In the genomic region with DNA sequence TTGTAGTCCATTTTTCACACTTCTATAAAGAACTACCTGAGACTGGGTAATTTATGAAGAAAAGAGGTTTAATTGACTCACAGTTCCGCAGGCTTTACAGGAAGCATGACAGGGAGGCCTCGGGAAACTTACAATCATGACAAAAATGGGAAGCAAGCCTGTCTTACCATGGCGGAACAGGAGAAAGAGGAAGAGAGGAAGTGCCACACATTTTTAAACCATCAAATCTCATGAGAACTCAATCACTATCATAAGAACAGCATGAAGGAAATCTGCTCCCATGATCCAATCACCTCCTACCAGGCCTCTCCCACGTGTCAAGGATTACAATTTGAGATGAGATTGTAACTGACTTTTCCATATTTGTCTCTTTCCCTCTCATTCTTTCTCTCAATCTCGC, we compare ENCODE assay signal across 22 cellular contexts.
"Had no signal": no experiment of that assay in that cellular context is flagged by ENCODE, and none has a peak within 500 bp of the region (broad histone marks: within the 10 kb centered on the region; RNA-seq: fewer than 3 reads in every experiment).

No MANE protein-coding gene starts in this region.

- H3K36me3 ChIP-seq: left lung, lower lobe of right lung, neural progenitor cell, ovary, suprapubic skin, thyroid gland had no signal

- H3K36me3 Mint-ChIP-seq: natural killer cell treated with Interleukin-12 subunit alpha and Interleukin-12 subunit beta and Interleukin-15 and Interleukin-18, amount 100 ng/mL, for 72 hours; neural progenitor cell; type B pancreatic cell had no signal

- FAIRE-seq: endothelial cell of umbilical vein, keratinocyte, urothelium cell line had no signal

- H3K27ac ChIP-seq: foreskin keratinocyte, lower lobe of right lung, neural progenitor cell, ovary, suprapubic skin, thyroid gland had no signal

- H3K4me3 Mint-ChIP-seq: endodermal cell; immature natural killer cell; memory B cell; mesothelial cell of epicardium; natural killer cell treated with Interleukin-12 subunit alpha and Interleukin-12 subunit beta and Interleukin-15 and Interleukin-18, amount 100 ng/mL, for 72 hours; neural progenitor cell; type B pancreatic cell had no signal

- H3K9ac ChIP-seq: neural progenitor cell had no signal

- H3K4me1 ChIP-seq: foreskin keratinocyte, left lung, lower lobe of right lung, neural progenitor cell, suprapubic skin, thyroid gland had no signal

- H3K4me2 ChIP-seq: neural progenitor cell, smooth muscle cell had no signal

- H3K4me3 ChIP-seq: left lung, lower lobe of right lung, neural progenitor cell, ovary, smooth muscle cell, suprapubic skin, thyroid gland had no signal

- H3K27me3 Mint-ChIP-seq: memory B cell had no signal

- H3K9me3 Mint-ChIP-seq: endodermal cell; immature natural killer cell; memory B cell; mesothelial cell of epicardium; natural killer cell treated with Interleukin-12 subunit alpha and Interleukin-12 subunit beta and Interleukin-15 and Interleukin-18, amount 100 ng/mL, for 72 hours; neural progenitor cell; type B pancreatic cell had no signal

- DNase-seq: effector CD4-positive, alpha-beta T cell; endodermal cell; foreskin keratinocyte; immature natural killer cell; left lung; lower lobe of right lung; nucleus accumbens; ovary; right cardiac atrium; stimulated activated CD4-positive, alpha-beta T cell treated with anti-CD3 and anti-CD28 coated beads, Interleukin-2, amount 100 ng/mL, for 48 hours; stimulated activated naive CD8-positive, alpha-beta T cell treated with anti-CD3 and anti-CD28 coated beads, Interleukin-15, Interleukin-2, amounts not matched to agents 100 U/mL and 50 U/mL, for 24 hours; thyroid gland had no signal

- ATAC-seq: foreskin keratinocyte; left lung; lower lobe of right lung; natural killer cell treated with Interleukin-12 subunit alpha and Interleukin-12 subunit beta and Interleukin-15 and Interleukin-18, amount 100 ng/mL, for 72 hours; right cardiac atrium; stimulated activated naive CD8-positive, alpha-beta T cell treated with anti-CD3 and anti-CD28 coated beads, Interleukin-15, Interleukin-2, amounts not matched to agents 100 U/mL and 50 U/mL, for 24 hours had no signal

- H3K27ac Mint-ChIP-seq: endodermal cell; immature natural killer cell; memory B cell; mesothelial cell of epicardium; natural killer cell treated with Interleukin-12 subunit alpha and Interleukin-12 subunit beta and Interleukin-15 and Interleukin-18, amount 100 ng/mL, for 72 hours; neural progenitor cell; type B pancreatic cell had no signal

- H3K4me1 Mint-ChIP-seq: endodermal cell, immature natural killer cell, mesothelial cell of epicardium, neural progenitor cell had no signal

- H3K9me3 ChIP-seq: left lung, lower lobe of right lung, ovary, suprapubic skin, thyroid gland had no signal

- H3K27me3 ChIP-seq: foreskin keratinocyte, left lung, neural progenitor cell, ovary, suprapubic skin, thyroid gland had no signal

- H2AFZ ChIP-seq: neural progenitor cell had no signal
